ENCODE assay signal across 1 cellular context in the genomic region with DNA sequence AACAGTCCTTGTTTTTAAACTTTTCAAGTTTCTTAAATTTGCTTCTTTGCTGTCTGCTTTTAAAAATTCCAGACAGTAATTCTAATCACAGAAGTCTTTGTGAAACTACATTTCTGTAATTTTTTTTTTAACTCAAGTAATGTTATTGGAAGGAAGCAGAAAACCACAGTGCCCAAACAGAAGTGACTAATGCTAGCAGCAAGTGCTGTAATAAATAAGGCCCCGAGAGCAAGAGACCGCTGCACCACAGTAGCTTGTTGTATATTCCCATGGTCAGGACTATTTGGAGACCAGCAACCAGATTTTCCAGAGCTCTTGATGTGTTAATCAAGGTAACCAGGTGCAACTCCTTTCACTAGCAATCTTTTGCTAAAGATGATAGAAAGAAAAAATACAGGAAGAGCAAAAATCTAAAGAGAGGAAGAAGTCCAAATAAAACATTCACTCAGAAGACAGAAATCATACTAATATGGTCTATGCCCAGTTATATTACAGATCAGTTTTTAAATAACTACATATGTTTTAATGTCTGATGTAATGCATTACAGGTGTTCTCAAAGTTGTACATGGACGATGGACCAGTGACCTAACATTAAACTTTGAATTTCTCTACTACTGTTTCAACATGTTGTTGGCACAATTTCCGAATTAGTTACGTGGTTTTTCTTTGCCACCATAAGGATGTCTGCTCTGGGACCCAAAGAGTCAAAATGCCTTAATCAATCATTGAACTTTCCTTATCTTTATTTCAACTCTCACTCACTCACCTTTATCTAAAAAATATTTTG.
TF ChIP-seq lines count a peak whose summit lies in the region.

No MANE protein-coding gene starts in this region.

TF ChIP-seq in HepG2, 621 proteins besides CTCF, POLR2A, EP300 and RAD21:
- TF ChIP-seq, protein P1, sequence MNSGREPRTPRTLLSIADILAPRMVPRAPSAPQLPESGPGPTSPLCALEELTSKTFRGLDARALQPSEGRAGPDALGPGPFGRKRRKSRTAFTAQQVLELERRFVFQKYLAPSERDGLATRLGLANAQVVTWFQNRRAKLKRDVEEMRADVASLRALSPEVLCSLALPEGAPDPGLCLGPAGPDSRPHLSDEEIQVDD (CRISPR knock-in tag; IDR thresholded peaks at IDR 0.05; ENCODE audit: borderline replicate concordance): no peak
- TF ChIP-seq, protein P2, sequence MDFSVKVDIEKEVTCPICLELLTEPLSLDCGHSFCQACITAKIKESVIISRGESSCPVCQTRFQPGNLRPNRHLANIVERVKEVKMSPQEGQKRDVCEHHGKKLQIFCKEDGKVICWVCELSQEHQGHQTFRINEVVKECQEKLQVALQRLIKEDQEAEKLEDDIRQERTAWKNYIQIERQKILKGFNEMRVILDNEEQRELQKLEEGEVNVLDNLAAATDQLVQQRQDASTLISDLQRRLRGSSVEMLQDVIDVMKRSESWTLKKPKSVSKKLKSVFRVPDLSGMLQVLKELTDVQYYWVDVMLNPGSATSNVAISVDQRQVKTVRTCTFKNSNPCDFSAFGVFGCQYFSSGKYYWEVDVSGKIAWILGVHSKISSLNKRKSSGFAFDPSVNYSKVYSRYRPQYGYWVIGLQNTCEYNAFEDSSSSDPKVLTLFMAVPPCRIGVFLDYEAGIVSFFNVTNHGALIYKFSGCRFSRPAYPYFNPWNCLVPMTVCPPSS (IDR thresholded peaks at IDR 0.05): no peak
- TF ChIP-seq ZNF12 (CRISPR knock-in tag; IDR thresholded peaks at IDR 0.05): peak; percentile 44; the same call in 1 of the 2 replicates
